Comparison of ENCODE assay signal across 13 cellular contexts in genomic region chr19:38690146-38690545, GRCh38. TPM values are rescaled to one million over a fixed set of nuclear protein-coding genes. Genes with fewer than 3 reads are reported as not detected.
DNase-seq lines count a peak whose midpoint lies in the region; ATAC-seq, FAIRE-seq and TF ChIP-seq lines count a peak whose summit lies in the region.
"Had no signal": no experiment of that assay in that cellular context is flagged by ENCODE, and none has a peak within 500 bp of the region (broad histone marks: within the 10 kb centered on the region; RNA-seq: fewer than 3 reads in every experiment).

No MANE protein-coding gene starts in this region.

- H3K27ac ChIP-seq in GM23248 (peak overlapping the region; percentile 99), lung (ENCODE audit: low read depth in 1 of 2, low read length in 1 of 2) (peak overlapping the region; percentile 2 to 17)

- H3K4me3 Mint-ChIP-seq in MCF 10A (ENCODE audit: unreplicated experiment), result no peak overlapping the region
- no peak overlapping the region for H3K4me3 Mint-ChIP-seq in stimulated activated effector memory CD8-positive, alpha-beta T cell treated with anti-CD3 and anti-CD28 coated beads, Interleukin-12 subunit alpha, Interleukin-12 subunit beta, amount 100 ng/mL, for 72 hours

- H3K79me2 ChIP-seq in GM23248 (ENCODE audit: insufficient read depth), result peaks cover 98% of the 10 kb centered on the region

- BruUV-seq in MCF 10A (replicated peaks; lab: Mats Ljungman, UMichigan), result no TSS peak

- ATAC-seq in lung (ENCODE audit: insufficient read depth, low FRiP score) (no peak), HG02610 (IDR thresholded peaks at IDR 0.05; ENCODE audit: unreplicated experiment) (no peak)
- no peak for ATAC-seq in stimulated activated effector memory CD8-positive, alpha-beta T cell treated with anti-CD3 and anti-CD28 coated beads, Interleukin-12 subunit alpha, Interleukin-12 subunit beta, amount 100 ng/mL, for 72 hours

- DNase-seq in GM23248 (no peak), MCF 10A (ENCODE audit: unreplicated experiment) (no peak), lung (ENCODE audit: low spot score) (no peak), GM12891 (ENCODE audit: insufficient read length, low spot score) (no peak), NCI-H774 (lab: John Stamatoyannopoulos, UW) (no peak)
- DNase-seq in stimulated activated effector memory CD8-positive, alpha-beta T cell treated with anti-CD3 and anti-CD28 coated beads, Interleukin-12 subunit alpha, Interleukin-12 subunit beta, amount 100 ng/mL, for 72 hours (ENCODE audit: low spot score in 2 of 2), result no peak
- DNase-seq in NK-92 treated with Interleukin-12 subunit alpha and Interleukin-12 subunit beta, amount 100 ng/mL, for 24 hours (lab: John Stamatoyannopoulos, UW), result no peak
- DNase-seq: NCI-H1105 treated with DMSO at 0.1 percent for 48 hours; NCI-H524 treated with DMSO at 0.1 percent for 48 hours; SHP77; stimulated activated CD4-positive, alpha-beta T cell treated with anti-CD3 and anti-CD28 coated beads, Interleukin-12 subunit alpha, Interleukin-12 subunit beta, amount 100 ng/mL, for 4 hours had no signal

- H3K4me1 ChIP-seq in GM23248 (ENCODE audit: insufficient read depth), result peaks cover 78% of the 10 kb centered on the region
- peaks cover 42 to 45% of the 10 kb centered on the region in 2 donors for H3K4me1 ChIP-seq in lung (ENCODE audit: control insufficient read depth in 2 of 2, insufficient read depth in 2 of 2, low read length in 2 of 2)

- intact Hi-C loops in MCF 10A (cut with micrococcal nuclease), result no loop called here

- in situ Hi-C loops in GM23248 (cut with MboI), result no loop called here

- CTCF ChIA-PET in MCF 10A (lab: Yijun Ruan, JAX), result interaction anchor here (0.6 to 2.9 kb wide), 4 partner anchors 40 to 175 kb away, joined by 3 to 9 read pairs (median 4); partner anchors contain the start of gene ACTN4

- no peaks in the 10 kb centered on the region for H3K9me3 Mint-ChIP-seq in MCF 10A (ENCODE audit: unreplicated experiment)
- H3K9me3 Mint-ChIP-seq in stimulated activated effector memory CD8-positive, alpha-beta T cell treated with anti-CD3 and anti-CD28 coated beads, Interleukin-12 subunit alpha, Interleukin-12 subunit beta, amount 100 ng/mL, for 72 hours, result no peaks in the 10 kb centered on the region

- no peaks in the 10 kb centered on the region for H3K36me3 ChIP-seq in GM23248 (ENCODE audit: low read depth)
- H3K36me3 ChIP-seq in lung (ENCODE audit: control insufficient read depth in 2 of 2, insufficient read depth in 2 of 2, low read length in 2 of 2), result peaks cover 0 to 3% of the 10 kb centered on the region in 2 donors

- H3K4me3 ChIP-seq in GM23248 (no peak overlapping the region), lung (no peak overlapping the region)

- TF ChIP-seq CTCF in MCF 10A (IDR thresholded peaks at IDR 0.05; ENCODE audit: unreplicated experiment), result no peak
- TF ChIP-seq CTCF in lung (IDR thresholded peaks at IDR 0.05; ENCODE audit: control extremely low read depth, extremely low read depth), result no peak

- no peak overlapping the region for H2AFZ ChIP-seq in GM23248

- no peaks in the 10 kb centered on the region for H4K20me1 ChIP-seq in GM23248 (ENCODE audit: insufficient read depth)

- H3K9me2 ChIP-seq in GM23248 (ENCODE audit: insufficient read depth), result no peaks in the 10 kb centered on the region

- no peak for FAIRE-seq in GM12891 (lab: Jason Lieb, UNC)
- FAIRE-seq: endothelial cell of umbilical vein had no signal

- WGBS in GM23248 (ENCODE audit: low coverage in 1 of 2, low lambda C conversion rate in 2 of 2, missing lambda C conversion rate in 2 of 2), 2 experiments, result 94 to 96% methylated on average over 14 of the region's 14 CpGs
- 94 to 96% methylated on average over 14 of the region's 14 CpGs for WGBS in lung, 2 donors

- TF ChIP-seq POLR2A in GM12891 (IDR thresholded peaks at IDR 0.05; ENCODE audit: low read depth, low read length), result no peak

- H3K9ac ChIP-seq in GM23248, result no peak overlapping the region

- no peak overlapping the region for H3K4me2 ChIP-seq in GM23248 (ENCODE audit: unreplicated experiment)

- POLR2A ChIA-PET in MCF 10A (lab: Yijun Ruan, JAX), result interaction anchor here (0.7 to 15.0 kb wide), 5 partner anchors 8 to 159 kb away, joined by 3 to 521 read pairs (median 5); partner anchors contain the start of genes ACTN4 and HNRNPL

- peaks cover 62% of the 10 kb centered on the region for H3K4me1 Mint-ChIP-seq in MCF 10A (ENCODE audit: insufficient read depth, unreplicated experiment)
- peaks cover 91% of the 10 kb centered on the region for H3K4me1 Mint-ChIP-seq in stimulated activated effector memory CD8-positive, alpha-beta T cell treated with anti-CD3 and anti-CD28 coated beads, Interleukin-12 subunit alpha, Interleukin-12 subunit beta, amount 100 ng/mL, for 72 hours

- H3K36me3 Mint-ChIP-seq in MCF 10A (ENCODE audit: insufficient read depth, unreplicated experiment), result peaks cover 30% of the 10 kb centered on the region
- H3K36me3 Mint-ChIP-seq in stimulated activated effector memory CD8-positive, alpha-beta T cell treated with anti-CD3 and anti-CD28 coated beads, Interleukin-12 subunit alpha, Interleukin-12 subunit beta, amount 100 ng/mL, for 72 hours, result peaks cover 16% of the 10 kb centered on the region

- H3K27ac Mint-ChIP-seq in MCF 10A (ENCODE audit: low read depth, unreplicated experiment), result peak overlapping the region; percentile 98
- H3K27ac Mint-ChIP-seq in stimulated activated effector memory CD8-positive, alpha-beta T cell treated with anti-CD3 and anti-CD28 coated beads, Interleukin-12 subunit alpha, Interleukin-12 subunit beta, amount 100 ng/mL, for 72 hours, result peak overlapping the region; percentile 75

- no peaks in the 10 kb centered on the region for H3K27me3 ChIP-seq in GM23248 (replicated peaks; ENCODE audit: insufficient read depth)
- no peaks in the 10 kb centered on the region for H3K27me3 ChIP-seq in lung (ENCODE audit: control insufficient read depth, insufficient read depth)

- H3K9me3 ChIP-seq in GM23248 (ENCODE audit: low read depth), result no peaks in the 10 kb centered on the region
- no peaks in the 10 kb centered on the region for H3K9me3 ChIP-seq in lung (ENCODE audit: control insufficient read depth in 2 of 2, insufficient read depth in 1 of 2, low read length in 1 of 2)

- H3K27me3 Mint-ChIP-seq in MCF 10A (ENCODE audit: insufficient read depth, unreplicated experiment), result no peaks in the 10 kb centered on the region

- peaks cover 95% of the 10 kb centered on the region for H3F3A ChIP-seq in GM23248 (ENCODE audit: insufficient read depth)

TF ChIP-seq in GM12891, 5 proteins besides CTCF, POLR2A, EP300 and RAD21:
- TF ChIP-seq POU2F2 (IDR thresholded peaks at IDR 0.05; ENCODE audit: low read depth, low read length) (no peak), TAF1 (IDR thresholded peaks at IDR 0.05; ENCODE audit: low read depth, low read length) (no peak), PAX5 (IDR thresholded peaks at IDR 0.05; ENCODE audit: insufficient read depth, low read length, severe bottlenecking) (no peak), SPI1 (IDR thresholded peaks at IDR 0.05; ENCODE audit: low read depth, low read length) (no peak)

RNA-seq across cellular contexts. Expression of gene ACTN4, which starts 42.7 kb away (rescaled TPM):
- total RNA-seq in GM23248 (2014; rRNA removed; shearing (Covaris generic)), result 467 and 477 TPM in 2 replicates
- polyA plus RNA-seq in GM23248 (2016; fragmentation: Nextera tagmentation; extraction: Ambion mirVana) (84.6 and 85.7 TPM in 2 replicates), lung (100 to 1,000 TPM; 229 to 394 TPM)
- total RNA-seq in MCF 10A (2022) (300 and 320 TPM in 2 replicates), lung (100 to 1,000 TPM; 339 to 552 TPM)
- 122 TPM for polyA plus RNA-seq in GM12891 (2012; ENCODE audit: low read depth, missing spikeins)

RNA-seq across cellular contexts. Expression of gene CAPN12, which starts 54.1 kb away (rescaled TPM):
- total RNA-seq in GM23248 (2014; rRNA removed; shearing (Covaris generic)), result 0.11 and 0.89 TPM in 2 replicates
- polyA plus RNA-seq in GM23248 (2016; fragmentation: Nextera tagmentation; extraction: Ambion mirVana) (0.21 and 0.30 TPM in 2 replicates), lung (10 to 100 TPM in 1 of 2 donors, 1 to 10 TPM in 1; 4.9 to 17.8 TPM)
- total RNA-seq in MCF 10A (2022) (not detected in 2 replicates), lung (1 to 10 TPM; 2.0 to 7.1 TPM)
- 5.3 TPM for polyA plus RNA-seq in GM12891 (2012; ENCODE audit: low read depth, missing spikeins)
- total RNA-seq: endothelial cell of umbilical vein had no signal
